Comparison of ENCODE assay signal across 9 cellular contexts in genomic region chr17:21549107-21549687, GRCh38.
DNase-seq lines count a peak whose midpoint lies in the region; ATAC-seq lines count a peak whose summit lies in the region.
"Had no signal": no experiment of that assay in that cellular context is flagged by ENCODE, and none has a peak within 500 bp of the region (broad histone marks: within the 10 kb centered on the region; RNA-seq: fewer than 3 reads in every experiment).

No MANE protein-coding gene starts in this region.

- peaks cover 38% of the 10 kb centered on the region for H3K4me1 Mint-ChIP-seq in activated T-cell treated with anti-CD3 and anti-CD28 coated beads, Interleukin-2, amount 50 U/mL, for 24 hours (ENCODE audit: low read depth)

- peaks cover 56% of the 10 kb centered on the region for H3K36me3 Mint-ChIP-seq in activated T-cell treated with anti-CD3 and anti-CD28 coated beads, Interleukin-2, amount 50 U/mL, for 24 hours (ENCODE audit: low read depth)

- ATAC-seq in GM19324 (IDR thresholded peaks at IDR 0.05; ENCODE audit: low FRiP score, unreplicated experiment) (no peak), GM18907 (IDR thresholded peaks at IDR 0.05; ENCODE audit: unreplicated experiment) (no peak)

- peak overlapping the region; percentile 90 for H3K4me3 Mint-ChIP-seq in activated T-cell treated with anti-CD3 and anti-CD28 coated beads, Interleukin-2, amount 50 U/mL, for 24 hours

- peaks cover 7% of the 10 kb centered on the region for H3K9me3 Mint-ChIP-seq in activated T-cell treated with anti-CD3 and anti-CD28 coated beads, Interleukin-2, amount 50 U/mL, for 24 hours

- peak overlapping the region; percentile 88 for H3K27ac Mint-ChIP-seq in activated T-cell treated with anti-CD3 and anti-CD28 coated beads, Interleukin-2, amount 50 U/mL, for 24 hours

- peaks cover 20% of the 10 kb centered on the region for H3K27me3 Mint-ChIP-seq in activated T-cell treated with anti-CD3 and anti-CD28 coated beads, Interleukin-2, amount 50 U/mL, for 24 hours

- peak; percentile 22 to 30 for DNase-seq in stimulated activated CD4-positive, alpha-beta T cell treated with anti-CD3 and anti-CD28 coated beads, Interleukin-15, amount 100 ng/mL, for 48 hours (ENCODE audit: low read depth in 2 of 2)
- DNase-seq in stimulated activated CD4-positive, alpha-beta T cell treated with anti-CD3 and anti-CD28 coated beads, Interleukin-12 subunit alpha, Interleukin-12 subunit beta, amount 100 ng/mL, for 4 hours, result no peak
- DNase-seq in activated T-cell treated with anti-CD3 and anti-CD28 coated beads, Interleukin-2, amount 50 U/mL, for 24 hours, result no peak
- peak; percentile 62 for DNase-seq in glomerular visceral epithelial cell (ENCODE audit: extremely low spot score)
- DNase-seq in DMS79 treated with DMSO at 0.1 percent for 48 hours (lab: John Stamatoyannopoulos, UW), result no peak
- DNase-seq in activated effector memory CD4-positive, alpha-beta T cell treated with anti-CD3 and anti-CD28 coated beads, Interleukin-2, amount 50 U/mL, for 16 hours, result no peak
- DNase-seq: activated gamma-delta T cell treated with Interleukin-2 at 50 U/mL for 16 hours had no signal

Comparison
In these comparisons a context has a peak if more than half of its experiments do, and no peak if none do; other contexts are left out.
1. DNase-seq: peak in stimulated activated CD4-positive, alpha-beta T cell treated with anti-CD3 and anti-CD28 coated beads, Interleukin-15, amount 100 ng/mL, for 48 hours (2 of 2) and glomerular visceral epithelial cell (single experiment); none in stimulated activated CD4-positive, alpha-beta T cell treated with anti-CD3 and anti-CD28 coated beads, Interleukin-12 subunit alpha, Interleukin-12 subunit beta, amount 100 ng/mL, for 4 hours (single experiment), activated T-cell treated with anti-CD3 and anti-CD28 coated beads, Interleukin-2, amount 50 U/mL, for 24 hours (single experiment), DMS79 treated with DMSO at 0.1 percent for 48 hours (single experiment) and activated effector memory CD4-positive, alpha-beta T cell treated with anti-CD3 and anti-CD28 coated beads, Interleukin-2, amount 50 U/mL, for 16 hours (single experiment).